ENCODE assay signal across 16 cellular contexts in genomic region chr10:87931836-87932230, GRCh38.
DNase-seq lines count a peak whose midpoint lies in the region; ATAC-seq, FAIRE-seq and TF ChIP-seq lines count a peak whose summit lies in the region.
"Had no signal": no experiment of that assay in that cellular context is flagged by ENCODE, and none has a peak within 500 bp of the region (broad histone marks: within the 10 kb centered on the region; RNA-seq: fewer than 3 reads in every experiment).

No MANE protein-coding gene starts in this region.

- H3K9me1 ChIP-seq in endothelial cell of umbilical vein (replicated peaks; ENCODE audit: control insufficient read depth, extremely low read depth, insufficient read depth, low read length): no peaks in the 10 kb centered on the region

- DNase-seq in MCF 10A (ENCODE audit: unreplicated experiment) (no peak), breast epithelium (ENCODE audit: low spot score in 2 of 2) (no peak), NCI-H226 (peak; percentile 46), endothelial cell of umbilical vein (ENCODE audit: low read depth, low spot score) (no peak), DMS 273 (lab: John Stamatoyannopoulos, UW; ENCODE audit: unreplicated experiment) (no peak)
- DNase-seq: activated CD8-positive, alpha-beta T cell treated with anti-CD3 and anti-CD28 coated beads for 36 hours; activated effector memory CD4-positive, alpha-beta T cell treated with Interleukin-2 at 50 U/mL for 16 hours; Calu3; NCI-H1092; ovary; stomach had no signal

- H3K27ac ChIP-seq in breast epithelium (peak overlapping the region in 1 of 2 donors; percentile 2), endothelial cell of umbilical vein (ENCODE audit: insufficient read depth, low read depth, low read length) (no peak overlapping the region), subcutaneous abdominal adipose tissue (ENCODE audit: low read depth, low read length) (peak overlapping the region; percentile 61)
- H3K27ac ChIP-seq: gastroesophageal sphincter, ovary, skin epidermis, stomach had no signal

- H3K36me3 ChIP-seq in breast epithelium (no peaks in the 10 kb centered on the region), endothelial cell of umbilical vein (ENCODE audit: control insufficient read depth in 2 of 2, extremely low read depth in 1 of 2, insufficient read depth in 2 of 2, low read length in 2 of 2) (peaks cover 0 to 5% of the 10 kb centered on the region in 2 experiments), subcutaneous abdominal adipose tissue (ENCODE audit: control insufficient read depth in 5 of 5, insufficient read depth in 5 of 5, low read length in 5 of 5) (peaks cover 0 to 21% (median 6%) of the 10 kb centered on the region in 5 donors)
- H3K36me3 ChIP-seq: ovary had no signal

- H3K9me3 ChIP-seq in breast epithelium (no peaks in the 10 kb centered on the region), endothelial cell of umbilical vein (replicated peaks; ENCODE audit: control insufficient read depth, insufficient read depth, low read length) (no peaks in the 10 kb centered on the region), subcutaneous abdominal adipose tissue (ENCODE audit: control insufficient read depth in 5 of 5, low read length in 5 of 5) (no peaks in the 10 kb centered on the region)
- H3K9me3 ChIP-seq: gastroesophageal sphincter, ovary, stomach had no signal

- no peak for TF ChIP-seq CTCF in MCF 10A (IDR thresholded peaks at IDR 0.05; ENCODE audit: unreplicated experiment)
- TF ChIP-seq CTCF in breast epithelium (IDR thresholded peaks at IDR 0.05): no peak
- no peak for TF ChIP-seq CTCF in endothelial cell of umbilical vein (IDR thresholded peaks at IDR 0.05; ENCODE audit: extremely low read depth in 1 of 2, insufficient read depth in 1 of 2, low read depth in 1 of 2, low read length in 2 of 2)

- no TSS peak for BruUV-seq in MCF 10A (replicated peaks; lab: Mats Ljungman, UMichigan)
- no TSS peak for BruUV-seq in endothelial cell of umbilical vein (replicated peaks; lab: Mats Ljungman, UMichigan)

- CTCF ChIA-PET in MCF 10A (lab: Yijun Ruan, JAX): interaction anchor here (1.4 kb wide), 1 partner anchor 16 kb away, joined by 3 read pairs; no protein-coding TSS in a partner anchor
- CTCF ChIA-PET in endothelial cell of umbilical vein (lab: Charles Lee): interaction anchor here (0.6 kb wide), 1 partner anchor 95 kb away, joined by 3 read pairs; no protein-coding TSS in a partner anchor

- peaks cover 43% of the 10 kb centered on the region for H3K79me2 ChIP-seq in endothelial cell of umbilical vein (ENCODE audit: control insufficient read depth, insufficient read depth, low read length)

- peak overlapping the region; percentile 16 for H3K27ac Mint-ChIP-seq in MCF 10A (ENCODE audit: low read depth, unreplicated experiment)
- H3K27ac Mint-ChIP-seq: activated CD8-positive, alpha-beta T cell treated with anti-CD3 and anti-CD28 coated beads for 36 hours had no signal

- H4K20me1 ChIP-seq in endothelial cell of umbilical vein (replicated peaks; ENCODE audit: control insufficient read depth, extremely low read depth, insufficient read depth, low read length): no peaks in the 10 kb centered on the region

- no peak overlapping the region for H3K4me3 ChIP-seq in breast epithelium
- H3K4me3 ChIP-seq in endothelial cell of umbilical vein (replicated peaks in 1 of 3; ENCODE audit: insufficient read depth in 1 of 3, low read depth in 1 of 3, low read length in 3 of 3): no peak overlapping the region
- no peak overlapping the region for H3K4me3 ChIP-seq in subcutaneous abdominal adipose tissue (ENCODE audit: low read depth in 1 of 5, low read length in 5 of 5)
- H3K4me3 ChIP-seq: gastroesophageal sphincter, ovary, skin epidermis, stomach had no signal

- POLR2A ChIA-PET in MCF 10A (lab: Yijun Ruan, JAX): interaction anchor here (0.7 to 2.3 kb wide), 10 partner anchors 10 to 551 kb away, joined by 3 to 9 read pairs (median 4); partner anchors contain the start of genes KLLN and PTEN
- POLR2A ChIA-PET in endothelial cell of umbilical vein (lab: Charles Lee): no interaction called here

- no peak overlapping the region for H2AFZ ChIP-seq in endothelial cell of umbilical vein (ENCODE audit: low read depth, low read length)

- no peaks in the 10 kb centered on the region for H3K4me1 ChIP-seq in breast epithelium
- peaks cover 29% of the 10 kb centered on the region for H3K4me1 ChIP-seq in endothelial cell of umbilical vein (ENCODE audit: control insufficient read depth, extremely low read depth, insufficient read depth, low read length)
- peaks cover 0 to 49% (median 26%) of the 10 kb centered on the region in 5 donors for H3K4me1 ChIP-seq in subcutaneous abdominal adipose tissue (ENCODE audit: control insufficient read depth in 5 of 5, insufficient read depth in 5 of 5, low read length in 5 of 5)

- H3K4me3 Mint-ChIP-seq in MCF 10A (ENCODE audit: unreplicated experiment): no peak overlapping the region
- H3K4me3 Mint-ChIP-seq: activated CD8-positive, alpha-beta T cell treated with anti-CD3 and anti-CD28 coated beads for 36 hours had no signal

- no peak for FAIRE-seq in endothelial cell of umbilical vein (lab: Jason Lieb, UNC)

- H3K9ac ChIP-seq in endothelial cell of umbilical vein (replicated peaks; ENCODE audit: extremely low read depth, insufficient read depth, low read length) (no peak overlapping the region), subcutaneous abdominal adipose tissue (ENCODE audit: low read length in 5 of 5) (no peak overlapping the region)

- H3K27me3 Mint-ChIP-seq in MCF 10A (ENCODE audit: insufficient read depth, unreplicated experiment): no peaks in the 10 kb centered on the region
- H3K27me3 Mint-ChIP-seq: activated CD8-positive, alpha-beta T cell treated with anti-CD3 and anti-CD28 coated beads for 36 hours had no signal

- no peak overlapping the region for H3K4me2 ChIP-seq in endothelial cell of umbilical vein (ENCODE audit: insufficient read depth, low read length)

- intact Hi-C loops in MCF 10A (cut with micrococcal nuclease) (loop anchor here (5.0 kb wide), 1 partner anchor 70 kb away; the partner anchor contains the start of genes KLLN and PTEN), breast epithelium (cut with DNase I; ENCODE audit: low total_unique reads) (no loop called here), endothelial cell of umbilical vein (cut with micrococcal nuclease) (no loop called here)

- H3K36me3 Mint-ChIP-seq in MCF 10A (ENCODE audit: insufficient read depth, unreplicated experiment): peaks cover 59% of the 10 kb centered on the region

- no peaks in the 10 kb centered on the region for H3K9me3 Mint-ChIP-seq in MCF 10A (ENCODE audit: unreplicated experiment)
- H3K9me3 Mint-ChIP-seq: activated CD8-positive, alpha-beta T cell treated with anti-CD3 and anti-CD28 coated beads for 36 hours had no signal

- H3K4me1 Mint-ChIP-seq in MCF 10A (ENCODE audit: insufficient read depth, unreplicated experiment): peaks cover 25% of the 10 kb centered on the region

- H3K27me3 ChIP-seq in breast epithelium: no peaks in the 10 kb centered on the region
- no peaks in the 10 kb centered on the region for H3K27me3 ChIP-seq in endothelial cell of umbilical vein (ENCODE audit: control insufficient read depth in 2 of 2, insufficient read depth in 2 of 2, low read length in 2 of 2)
- no peaks in the 10 kb centered on the region for H3K27me3 ChIP-seq in subcutaneous abdominal adipose tissue (ENCODE audit: control insufficient read depth in 5 of 5, insufficient read depth in 4 of 5, low read length in 5 of 5)
- H3K27me3 ChIP-seq: gastroesophageal sphincter, ovary, stomach had no signal

- dilution Hi-C loops in endothelial cell of umbilical vein (cut with MboI; ENCODE audit: extremely low pct_ligation_motif_present, low sequenced_read_pairs): no loop called here

- ATAC-seq in HG03097 (IDR thresholded peaks at IDR 0.05; ENCODE audit: low FRiP score, unreplicated experiment) (no peak), HG03039 (IDR thresholded peaks at IDR 0.05; ENCODE audit: unreplicated experiment) (no peak)
- ATAC-seq: gastroesophageal sphincter had no signal

- TF ChIP-seq POLR2A in breast epithelium (IDR thresholded peaks at IDR 0.05): no peak
- no peak for TF ChIP-seq POLR2A in endothelial cell of umbilical vein (IDR thresholded peaks at IDR 0.05; ENCODE audit: low read depth, low read length)

TF ChIP-seq in endothelial cell of umbilical vein, 7 proteins besides CTCF, POLR2A, EP300 and RAD21:
- no peak for TF ChIP-seq MYC (IDR thresholded peaks at IDR 0.05; ENCODE audit: low read depth, low read length)
- TF ChIP-seq FOS (IDR thresholded peaks at IDR 0.05; ENCODE audit: borderline replicate concordance, insufficient read depth, low read length): peak; percentile 11
- no peak for TF ChIP-seq EZH2 (IDR thresholded peaks at IDR 0.05; ENCODE audit: borderline replicate concordance, low read depth, low read length, severe bottlenecking)
- peak; percentile 19 for TF ChIP-seq JUN (IDR thresholded peaks at IDR 0.05; ENCODE audit: borderline replicate concordance, insufficient read depth, insufficient read length, low read depth)
